14 cellular contexts compared by ENCODE assay signal in the genomic region with DNA sequence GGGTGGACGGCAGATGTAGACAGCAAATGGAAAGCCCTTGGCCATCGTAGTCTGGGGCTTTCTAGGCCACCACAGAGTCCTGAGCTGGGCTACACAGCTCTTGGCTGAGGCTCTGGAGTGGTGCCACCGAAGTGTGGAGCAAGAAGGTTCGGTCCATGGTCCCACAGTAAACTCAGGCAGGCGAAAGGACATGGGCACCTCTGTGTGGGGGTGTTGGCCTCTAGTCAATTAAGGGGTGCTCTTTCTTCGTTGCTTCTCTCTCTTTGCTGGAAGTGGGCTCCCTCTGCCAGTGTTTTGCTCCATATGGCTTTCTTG. TPM values are rescaled to one million over a fixed set of nuclear protein-coding genes. Genes with fewer than 3 reads are reported as not detected.
DNase-seq lines count a peak whose midpoint lies in the region; ATAC-seq and TF ChIP-seq lines count a peak whose summit lies in the region.
"Had no signal": no experiment of that assay in that cellular context is flagged by ENCODE, and none has a peak within 500 bp of the region (broad histone marks: within the 10 kb centered on the region; RNA-seq: fewer than 3 reads in every experiment).

No MANE protein-coding gene starts in this region.

- intact Hi-C loops in Caco-2 (cut with micrococcal nuclease; ENCODE audit: unreplicated experiment) = no loop called here
- intact Hi-C loops in spleen (cut with DNase I; ENCODE audit: low total_unique reads) = no loop called here

- no peak overlapping the region for H2BK5ac ChIP-seq in mesenchymal stem cell (ENCODE audit: low read depth, low read length, poor library complexity, severe bottlenecking)

- H3K4me3 ChIP-seq in Caco-2 (ENCODE audit: low read depth, low read length) (no peak overlapping the region), mesenchymal stem cell (ENCODE audit: insufficient read depth in 1 of 2, low read depth in 1 of 2, low read length in 2 of 2) (no peak overlapping the region), spleen (no peak overlapping the region)

- no peak overlapping the region for H3K14ac ChIP-seq in mesenchymal stem cell (ENCODE audit: low read length in 2 of 2)

- peak overlapping the region; percentile 90 for H3K27ac Mint-ChIP-seq in Caco-2 (ENCODE audit: unreplicated experiment)
- H3K27ac Mint-ChIP-seq: activated naive CD8-positive, alpha-beta T cell treated with anti-CD3 and anti-CD28 coated beads, Interleukin-2, amount 10 ng/mL, durations not matched to agents 7 days and 5 days had no signal

- H3K27ac ChIP-seq in cingulate gyrus (ENCODE audit: low read depth, low read length) (peak overlapping the region; percentile 3), mesenchymal stem cell (ENCODE audit: low read length, poor library complexity, severe bottlenecking) (no peak overlapping the region), spleen (peak overlapping the region in 7 of 8 donors; percentile 55 to 85 (median 80))

- no peak overlapping the region for H4K91ac ChIP-seq in mesenchymal stem cell (ENCODE audit: low read length)

- H2BK12ac ChIP-seq in mesenchymal stem cell (ENCODE audit: low read length in 2 of 2) = peak overlapping the region; percentile 33 to 59

- no peak overlapping the region for H3K18ac ChIP-seq in mesenchymal stem cell (ENCODE audit: low read depth in 1 of 2, low read length in 2 of 2)

- no peak overlapping the region for H2BK15ac ChIP-seq in mesenchymal stem cell (ENCODE audit: low read depth, poor library complexity, severe bottlenecking)

- peaks cover 27% of the 10 kb centered on the region for H3K4me1 Mint-ChIP-seq in Caco-2 (ENCODE audit: low read depth, unreplicated experiment)

- H3K79me1 ChIP-seq in mesenchymal stem cell (replicated peaks; ENCODE audit: low read length, poor library complexity, severe bottlenecking) = no peaks in the 10 kb centered on the region

- H3K9me3 Mint-ChIP-seq in Caco-2 (ENCODE audit: unreplicated experiment) = no peaks in the 10 kb centered on the region
- H3K9me3 Mint-ChIP-seq: T-helper 1 cell treated with Interleukin-12 subunit alpha and Interleukin-12 subunit beta and Interleukin-4 antibody, amounts not matched to agents 30 μg/mL and 1 μg/mL, for 36 hours had no signal

- H3K4me1 ChIP-seq in Caco-2 = peaks cover 27% of the 10 kb centered on the region
- H3K4me1 ChIP-seq in mesenchymal stem cell (ENCODE audit: control insufficient read depth, insufficient read depth, low read depth, low read length) = peaks cover 6% of the 10 kb centered on the region
- H3K4me1 ChIP-seq in spleen = peaks cover 11 to 49% (median 34%) of the 10 kb centered on the region in 6 donors

- TF ChIP-seq POLR2A in spleen (IDR thresholded peaks at IDR 0.05) (no peak), GM18505 (IDR thresholded peaks at IDR 0.05; ENCODE audit: borderline replicate concordance, extremely low read depth, insufficient read depth, insufficient read length) (no peak)

- no peak overlapping the region for H3K4me2 ChIP-seq in mesenchymal stem cell (ENCODE audit: low read length, poor library complexity, severe bottlenecking)

- no peak overlapping the region for H3K4me3 Mint-ChIP-seq in Caco-2 (ENCODE audit: unreplicated experiment)
- H3K4me3 Mint-ChIP-seq: activated naive CD8-positive, alpha-beta T cell treated with anti-CD3 and anti-CD28 coated beads, Interleukin-2, amount 10 ng/mL, durations not matched to agents 7 days and 5 days; T-helper 1 cell treated with Interleukin-12 subunit alpha and Interleukin-12 subunit beta and Interleukin-4 antibody, amounts not matched to agents 30 μg/mL and 1 μg/mL, for 36 hours had no signal

- H3K23ac ChIP-seq in mesenchymal stem cell (ENCODE audit: low read length in 2 of 2) = no peak overlapping the region

- H3K9me3 ChIP-seq in Caco-2 (peaks cover 5% of the 10 kb centered on the region; the same call in 1 of the 2 replicates), mesenchymal stem cell (ENCODE audit: control insufficient read depth, low read length) (no peaks in the 10 kb centered on the region), spleen (peaks cover 0 to 8% (median 0%) of the 10 kb centered on the region in 8 donors)

- CTCF ChIA-PET in Caco-2 (lab: Charles Lee) = interaction anchor here (0.6 to 1.6 kb wide), 2 partner anchors 13 to 225 kb away, joined by 6 to 8 read pairs; no protein-coding TSS in a partner anchor

- DNase-seq in Caco-2 = no peak
- no peak for DNase-seq in mesenchymal stem cell
- no peak for DNase-seq in spleen
- DNase-seq in NK-92 (lab: John Stamatoyannopoulos, UW; ENCODE audit: unreplicated experiment) = no peak
- DNase-seq in HCEC 1CT = no peak
- DNase-seq in stimulated activated CD4-positive, alpha-beta T cell treated with anti-CD3 and anti-CD28 coated beads, Interleukin-4, amount 100 ng/mL, for 4 hours = no peak
- DNase-seq: activated naive CD8-positive, alpha-beta T cell treated with anti-CD3 and anti-CD28 coated beads, Interleukin-2, amount 10 ng/mL, durations not matched to agents 7 days and 5 days; BE2C; NCI-H1092; NCI-H2171 treated with DMSO at 0.1 percent for 48 hours had no signal

- H4K8ac ChIP-seq in mesenchymal stem cell (ENCODE audit: low read length) = no peak overlapping the region

- H3K36me3 Mint-ChIP-seq in Caco-2 (ENCODE audit: insufficient read depth, unreplicated experiment) = no peaks in the 10 kb centered on the region
- H3K36me3 Mint-ChIP-seq: activated naive CD8-positive, alpha-beta T cell treated with anti-CD3 and anti-CD28 coated beads, Interleukin-2, amount 10 ng/mL, durations not matched to agents 7 days and 5 days had no signal

- no peaks in the 10 kb centered on the region for H3K27me3 Mint-ChIP-seq in Caco-2 (ENCODE audit: insufficient read depth, unreplicated experiment)

- H3K4ac ChIP-seq in mesenchymal stem cell (ENCODE audit: low read depth in 1 of 2, low read length in 2 of 2) = no peak overlapping the region

- H2AFZ ChIP-seq in mesenchymal stem cell (ENCODE audit: low read depth, low read length) = no peak overlapping the region

- POLR2A ChIA-PET in Caco-2 (lab: Charles Lee) = interaction anchor here (0.6 to 1.7 kb wide), 2 partner anchors 14 to 16 kb away, joined by 4 to 6 read pairs; no protein-coding TSS in a partner anchor

- H2AK5ac ChIP-seq in mesenchymal stem cell (ENCODE audit: low read length, severe bottlenecking) = no peak overlapping the region

- H3K9ac ChIP-seq in mesenchymal stem cell (ENCODE audit: low read length) = peak overlapping the region; percentile 71

- H3K27me3 ChIP-seq in Caco-2 (replicated peaks; ENCODE audit: control insufficient read depth, insufficient read depth, low read length) (no peaks in the 10 kb centered on the region; the same call in 1 of the 2 replicates), mesenchymal stem cell (ENCODE audit: control insufficient read depth in 1 of 2, insufficient read depth in 1 of 2, low read length in 2 of 2) (no peaks in the 10 kb centered on the region), spleen (replicated peaks in 1 of 7) (peaks cover 0 to 13% (median 0%) of the 10 kb centered on the region in 7 donors)
- H3K27me3 ChIP-seq: BE2C had no signal

- BruUV-seq in Caco-2 (replicated peaks; lab: Mats Ljungman, UMichigan) = no TSS peak

- no peak for ATAC-seq in GM18505 (IDR thresholded peaks at IDR 0.05; ENCODE audit: unreplicated experiment)
- ATAC-seq: activated CD4-positive, CD25-positive, alpha-beta regulatory T cell treated with anti-CD3 and anti-CD28 coated beads, Interleukin-2, amount 50 U/mL, for 24 hours had no signal

- 99% methylated on average over 6 of the region's 6 CpGs for WGBS in mesenchymal stem cell
- WGBS in spleen, 5 donors = 84 to 96% (median 92%) methylated on average over 6 of the region's 6 CpGs

- H2BK120ac ChIP-seq in mesenchymal stem cell (ENCODE audit: low read depth, low read length) = no peak overlapping the region

- no peaks in the 10 kb centered on the region for H3K36me3 ChIP-seq in Caco-2 (ENCODE audit: control insufficient read depth, insufficient read depth, low read length)
- H3K36me3 ChIP-seq in mesenchymal stem cell (ENCODE audit: control insufficient read depth in 1 of 2, insufficient read depth in 2 of 2, low read depth in 1 of 2, low read length in 2 of 2) = no peaks in the 10 kb centered on the region
- no peaks in the 10 kb centered on the region for H3K36me3 ChIP-seq in spleen
- H3K36me3 ChIP-seq: BE2C had no signal

- TF ChIP-seq CTCF in Caco-2 (IDR thresholded peaks at IDR 0.05; ENCODE audit: insufficient read depth in 1 of 2, low read depth in 1 of 2, low read length in 1 of 2, severe bottlenecking in 1 of 2, unreplicated experiment in 1 of 2) = no peak
- TF ChIP-seq CTCF in spleen (IDR thresholded peaks at IDR 0.05 in 8 of 11, conservative IDR thresholded peaks at IDR 0.05 in 3 of 11) = no peak

RNA-seq across cellular contexts. Expression of a gene that starts 34.7 kb away (rescaled TPM):
- total RNA-seq in Caco-2 (2022) (84.9 and 89.5 TPM in 2 replicates), spleen (10 to 100 TPM; 48.3 to 94.6 (median 69.2) TPM)
- polyA plus RNA-seq in mesenchymal stem cell (2013, experiment 1 of 2) = 295 TPM
- polyA plus RNA-seq in mesenchymal stem cell (2013, experiment 2 of 2) = 307 TPM
- 100 to 1,000 TPM in 2 of 3 donors, 10 to 100 TPM in 1; 95.6 to 166 (median 131) TPM for polyA plus RNA-seq in spleen
